ENCODE assay signal across 20 cellular contexts in genomic region chr2:195027947-195028346, GRCh38.
"Had no signal": no experiment of that assay in that cellular context is flagged by ENCODE, and none has a peak within 500 bp of the region (broad histone marks: within the 10 kb centered on the region; RNA-seq: fewer than 3 reads in every experiment).

No MANE protein-coding gene starts in this region.

- FAIRE-seq: keratinocyte had no signal

- H3K4me1 ChIP-seq: heart left ventricle, lower lobe of right lung, vagina had no signal

- H3K4me1 Mint-ChIP-seq: activated CD4-positive, alpha-beta memory T cell treated with anti-CD3 and anti-CD28 coated beads, Interleukin-2, amount 10 ng/mL, durations not matched to agents 7 days and 5 days; activated CD4-positive, alpha-beta T cell treated with anti-CD3 and anti-CD28 coated beads, Interleukin-2, amount 10 ng/mL, durations not matched to agents 24 days and 14 days; activated naive CD4-positive, alpha-beta T cell treated with anti-CD3 and anti-CD28 coated beads, Interleukin-2, amount 10 ng/mL, durations not matched to agents 7 days and 5 days; naive B cell; neural crest cell had no signal

- H3K36me3 Mint-ChIP-seq: activated naive CD4-positive, alpha-beta T cell treated with anti-CD3 and anti-CD28 coated beads, Interleukin-2, amount 10 ng/mL, durations not matched to agents 7 days and 5 days; naive B cell; type B pancreatic cell had no signal

- DNase-seq: activated CD4-positive, alpha-beta memory T cell treated with anti-CD3 and anti-CD28 coated beads, Interleukin-2, amount 10 ng/mL, durations not matched to agents 7 days and 5 days; activated CD4-positive, alpha-beta T cell treated with anti-CD3 and anti-CD28 coated beads, Interleukin-2, amount 10 ng/mL, durations not matched to agents 24 days and 14 days; activated effector memory CD4-positive, alpha-beta T cell treated with anti-CD3 and anti-CD28 coated beads, Interleukin-2, amount 50 U/mL, for 16 hours; activated naive CD4-positive, alpha-beta T cell treated with anti-CD3 and anti-CD28 coated beads, Interleukin-2, amount 10 ng/mL, durations not matched to agents 7 days and 5 days; amygdala; cerebellar nuclear complex; heart left ventricle; lower lobe of right lung; naive B cell; posterior cingulate gyrus; stimulated activated CD4-positive, alpha-beta T cell treated with anti-CD3 and anti-CD28 coated beads, Interleukin-4, amount 100 ng/mL, for 1 hour; stimulated activated naive CD4-positive, alpha-beta T cell treated with Interleukin-2 at 50 U/mL for 16 hours; T-helper 9 cell had no signal

- H3K27me3 Mint-ChIP-seq: activated naive CD4-positive, alpha-beta T cell treated with anti-CD3 and anti-CD28 coated beads, Interleukin-2, amount 10 ng/mL, durations not matched to agents 7 days and 5 days; type B pancreatic cell had no signal

- H3K27ac Mint-ChIP-seq: activated CD4-positive, alpha-beta memory T cell treated with anti-CD3 and anti-CD28 coated beads, Interleukin-2, amount 10 ng/mL, durations not matched to agents 7 days and 5 days; activated CD4-positive, alpha-beta T cell treated with anti-CD3 and anti-CD28 coated beads, Interleukin-2, amount 10 ng/mL, durations not matched to agents 24 days and 14 days; activated naive CD4-positive, alpha-beta T cell treated with anti-CD3 and anti-CD28 coated beads, Interleukin-2, amount 10 ng/mL, durations not matched to agents 7 days and 5 days; type B pancreatic cell had no signal

- H3K4me3 Mint-ChIP-seq: activated CD4-positive, alpha-beta memory T cell treated with anti-CD3 and anti-CD28 coated beads, Interleukin-2, amount 10 ng/mL, durations not matched to agents 7 days and 5 days; activated CD4-positive, alpha-beta T cell treated with anti-CD3 and anti-CD28 coated beads, Interleukin-2, amount 10 ng/mL, durations not matched to agents 24 days and 14 days; activated naive CD4-positive, alpha-beta T cell treated with anti-CD3 and anti-CD28 coated beads, Interleukin-2, amount 10 ng/mL, durations not matched to agents 7 days and 5 days; naive B cell; neural crest cell; type B pancreatic cell had no signal

- H3K27me3 ChIP-seq: heart left ventricle, vagina had no signal

- H3K9me3 Mint-ChIP-seq: activated CD4-positive, alpha-beta memory T cell treated with anti-CD3 and anti-CD28 coated beads, Interleukin-2, amount 10 ng/mL, durations not matched to agents 7 days and 5 days; activated CD4-positive, alpha-beta T cell treated with anti-CD3 and anti-CD28 coated beads, Interleukin-2, amount 10 ng/mL, durations not matched to agents 24 days and 14 days; activated naive CD4-positive, alpha-beta T cell treated with anti-CD3 and anti-CD28 coated beads, Interleukin-2, amount 10 ng/mL, durations not matched to agents 7 days and 5 days; naive B cell; neural crest cell; type B pancreatic cell had no signal

- H3K4me3 ChIP-seq: coronary artery, heart left ventricle, lower lobe of right lung, thoracic aorta, vagina had no signal

- H3K36me3 ChIP-seq: heart left ventricle, lower lobe of right lung, thoracic aorta, vagina had no signal

- ATAC-seq: heart left ventricle, lower lobe of right lung had no signal

- H3K9me3 ChIP-seq: heart left ventricle, lower lobe of right lung, thoracic aorta, vagina had no signal

- H3K27ac ChIP-seq: coronary artery, epithelial cell of prostate, heart left ventricle, lower lobe of right lung, thoracic aorta, vagina had no signal
